9 cellular contexts compared by ENCODE assay signal in the genomic region with DNA sequence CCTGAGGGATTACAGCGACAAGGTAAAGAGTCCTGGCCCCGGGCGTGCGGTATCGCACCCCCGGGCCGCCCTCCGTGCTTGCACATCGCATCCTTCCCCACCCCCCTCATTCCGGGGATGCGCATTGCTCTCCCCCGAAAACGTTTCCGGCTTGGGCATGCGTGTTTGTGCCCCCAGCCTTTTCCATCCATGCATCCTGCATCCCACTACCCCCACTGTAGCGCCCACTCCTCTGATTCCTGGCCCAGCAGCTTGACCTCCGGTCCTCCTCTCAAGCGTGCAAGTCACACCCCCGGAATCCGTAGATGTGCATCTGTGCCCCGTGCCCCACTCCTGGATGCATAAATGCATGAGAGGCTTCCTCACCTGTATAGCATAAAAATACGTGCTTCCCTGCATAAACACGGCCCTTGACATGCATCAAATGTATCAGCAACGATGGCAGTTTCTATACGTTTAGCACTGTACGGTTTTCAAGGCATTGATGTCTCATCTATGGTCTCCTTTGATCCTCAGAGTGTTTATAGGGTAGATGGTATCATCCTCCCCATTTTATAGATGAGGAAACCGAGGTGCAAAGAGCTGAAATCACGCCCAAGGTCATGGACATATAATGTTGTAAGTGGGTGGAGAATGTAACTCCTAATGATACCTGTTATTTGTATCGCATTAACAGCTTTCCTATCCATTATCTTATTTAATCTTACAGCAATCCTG. TPM values are rescaled to one million over a fixed set of nuclear protein-coding genes. Genes with fewer than 3 reads are reported as not detected.
DNase-seq lines count a peak whose midpoint lies in the region; ATAC-seq, FAIRE-seq and TF ChIP-seq lines count a peak whose summit lies in the region.
"Had no signal": no experiment of that assay in that cellular context is flagged by ENCODE, and none has a peak within 500 bp of the region (broad histone marks: within the 10 kb centered on the region; RNA-seq: fewer than 3 reads in every experiment).

No MANE protein-coding gene starts in this region.

- intact Hi-C loops in K562 (cut with micrococcal nuclease) = loop anchor here (2.0 kb wide), 1 partner anchor 66 kb away; no protein-coding TSS in a partner anchor

- no peak for TF ChIP-seq POLR2A in K562 (conservative IDR thresholded peaks at IDR 0.05)

- peak overlapping the region; percentile 98 for H2AFZ ChIP-seq in K562 (ENCODE audit: low read depth, low read length)

- no peak for DNase-seq in AG09309 (ENCODE audit: low read depth)
- no peak for DNase-seq in LNCaP clone FGC (ENCODE audit: low read depth)
- no peak for DNase-seq in K562 (ENCODE audit: extremely low read depth in 1 of 4, low spot score in 3 of 4)
- no peak for DNase-seq in lung (ENCODE audit: low spot score)
- DNase-seq in type B pancreatic cell (ENCODE audit: extremely low spot score, unreplicated experiment) = no peak
- DNase-seq in NCI-H146 (lab: John Stamatoyannopoulos, UW) = no peak
- no peak for DNase-seq in HTR-8/SVneo (ENCODE audit: insufficient read length, low spot score)

- ATAC-seq in GM18909 (IDR thresholded peaks at IDR 0.05; ENCODE audit: poor library complexity, unreplicated experiment) (peak; percentile 1), K562 (no peak), lung (ENCODE audit: insufficient read depth, low FRiP score) (peak; percentile 24)

- H3K4me3 ChIP-seq in AG09309 (ENCODE audit: control insufficient read depth, low read depth, low read length) (peak overlapping the region; percentile 91), LNCaP clone FGC (ENCODE audit: low read depth, low read length) (peak overlapping the region; percentile 85), K562 (peak overlapping the region; percentile 66), lung (peak overlapping the region; percentile 84)

- WGBS in K562 (ENCODE audit: insufficient coverage, low coverage, missing lambda C conversion rate) = 1% methylated on average over 20 of the region's 29 CpGs
- WGBS in lung, 2 donors = 7% methylated on average over 27 to 29 of the region's 29 CpGs

- H3K9me1 ChIP-seq in K562 (ENCODE audit: control insufficient read depth, insufficient read depth, low read length) = no peaks in the 10 kb centered on the region

- TF ChIP-seq CTCF in AG09309 (IDR thresholded peaks at IDR 0.05; ENCODE audit: control insufficient read depth, insufficient read depth, low read depth, low read length, missing control alignments) = no peak
- no peak for TF ChIP-seq CTCF in LNCaP clone FGC (IDR thresholded peaks at IDR 0.05; ENCODE audit: control insufficient read depth, extremely low read depth, insufficient read depth)
- TF ChIP-seq CTCF in K562 (IDR thresholded peaks at IDR 0.05 in 2 of 3, conservative IDR thresholded peaks at IDR 0.05 in 1 of 3; ENCODE audit: insufficient read depth in 2 of 3, low read depth in 1 of 3, low read length in 3 of 3) = no peak
- TF ChIP-seq CTCF in lung (IDR thresholded peaks at IDR 0.05; ENCODE audit: control extremely low read depth, extremely low read depth) = no peak
- TF ChIP-seq CTCF in type B pancreatic cell (conservative IDR thresholded peaks at IDR 0.05) = no peak

- H3K9me3 Mint-ChIP-seq in type B pancreatic cell = no peaks in the 10 kb centered on the region

- FAIRE-seq in K562 (lab: Jason Lieb, UNC) (no peak), HTR-8/SVneo (lab: Jason Lieb, UNC) (no peak)
- FAIRE-seq: islet of Langerhans had no signal

- H3K4me3 Mint-ChIP-seq in type B pancreatic cell = peak overlapping the region; percentile 99

- in situ Hi-C loops in K562 (cut with MboI) = no loop called here

- H3K36me3 ChIP-seq in K562 (ENCODE audit: control insufficient read depth, insufficient read depth, low read length) (no peaks in the 10 kb centered on the region), lung (ENCODE audit: control insufficient read depth in 2 of 2, insufficient read depth in 2 of 2, low read length in 2 of 2) (no peaks in the 10 kb centered on the region)

- TF ChIP-seq EP300 in K562 (IDR thresholded peaks at IDR 0.05; ENCODE audit: low read length) = no peak

- no TSS peak for BruUV-seq in K562 (replicated peaks; lab: Mats Ljungman, UMichigan)

- H3K27ac ChIP-seq in K562 (ENCODE audit: extremely low read depth, low read depth, low read length) = peak overlapping the region; percentile 96
- H3K27ac ChIP-seq in lung (ENCODE audit: low read depth in 1 of 2, low read length in 1 of 2) = peak overlapping the region; percentile 92 to 97

- H3K9me3 ChIP-seq in K562 (replicated peaks; ENCODE audit: control insufficient read depth, insufficient read depth, low read depth, low read length) = peaks cover 7% of the 10 kb centered on the region
- no peaks in the 10 kb centered on the region for H3K9me3 ChIP-seq in lung (ENCODE audit: control insufficient read depth in 2 of 2, insufficient read depth in 1 of 2, low read length in 1 of 2)

- H3K79me2 ChIP-seq in K562 (ENCODE audit: control insufficient read depth, insufficient read depth, low read length) = peaks cover 32% of the 10 kb centered on the region

- peaks cover 21% of the 10 kb centered on the region for H3K4me1 Mint-ChIP-seq in type B pancreatic cell (ENCODE audit: unreplicated experiment)

- H3K4me1 ChIP-seq in K562 (replicated peaks in 1 of 2; ENCODE audit: control insufficient read depth in 2 of 2, insufficient read depth in 2 of 2, low read length in 2 of 2) (peaks cover 16 to 26% of the 10 kb centered on the region in 2 experiments; a peak in 4 of 5 replicates), lung (ENCODE audit: control insufficient read depth in 2 of 2, insufficient read depth in 2 of 2, low read length in 2 of 2) (peaks cover 3 to 14% of the 10 kb centered on the region in 2 donors)

- H3K27me3 ChIP-seq in K562 (ENCODE audit: control insufficient read depth in 2 of 2, insufficient read depth in 2 of 2, low read length in 2 of 2) = no peaks in the 10 kb centered on the region
- H3K27me3 ChIP-seq in lung (ENCODE audit: control insufficient read depth, insufficient read depth) = no peaks in the 10 kb centered on the region

- H3K36me3 Mint-ChIP-seq in type B pancreatic cell = peaks cover 6% of the 10 kb centered on the region

- no peak for TF ChIP-seq RAD21 in K562 (CRISPR knock-in tag; conservative IDR thresholded peaks at IDR 0.05 in 1 of 2, IDR thresholded peaks at IDR 0.05 in 1 of 2)

- peak overlapping the region; percentile 91 to 92 for H3K9ac ChIP-seq in K562 (ENCODE audit: insufficient read depth in 1 of 2, low read depth in 2 of 2, low read length in 2 of 2)

- POLR2A ChIA-PET in K562 (lab: Yijun Ruan, JAX) = interaction anchor here (0.7 to 2.0 kb wide), 7 partner anchors 8 to 100 kb away, joined by 3 to 6 read pairs (median 3); no protein-coding TSS in a partner anchor

- no peaks in the 10 kb centered on the region for H4K20me1 ChIP-seq in K562 (replicated peaks; ENCODE audit: control insufficient read depth, insufficient read depth, low read length)

- peak overlapping the region; percentile 94 for H3K4me2 ChIP-seq in K562 (ENCODE audit: insufficient read depth, low read length)

- peak overlapping the region; percentile 99 for H3K27ac Mint-ChIP-seq in type B pancreatic cell

- CTCF ChIA-PET in K562 (lab: Yijun Ruan, JAX; ENCODE audit: low intra/inter-chr PET ratio) = no interaction called here

- H3K27me3 Mint-ChIP-seq in type B pancreatic cell = peaks cover 6% of the 10 kb centered on the region

TF ChIP-seq in K562, 482 proteins besides CTCF, POLR2A, EP300 and RAD21 (continues in another document):
- TF ChIP-seq ETV1 (tag; conservative IDR thresholded peaks at IDR 0.05; ENCODE audit: low read depth) = 0 out of 2 replicates have a peak, but pooled peaks have one; percentile 6
- TF ChIP-seq ZC3H4 (CRISPR knock-in tag; IDR thresholded peaks at IDR 0.05; ENCODE audit: borderline replicate concordance) = 0 out of 2 replicates have a peak, but pooled peaks have one; percentile 32
- no peak for TF ChIP-seq XRCC3 (IDR thresholded peaks at IDR 0.05)
- peak; percentile 95 for TF ChIP-seq RBM25 (IDR thresholded peaks at IDR 0.05; ENCODE audit: low read depth, low read length, severe bottlenecking)
- no peak for TF ChIP-seq ZBTB9 (CRISPR knock-in tag; IDR thresholded peaks at IDR 0.05)
- TF ChIP-seq NR2C1 (IDR thresholded peaks at IDR 0.05) = no peak
- 0 out of 2 replicates have a peak, but pooled peaks have one; percentile 16 for TF ChIP-seq NR2C1 (tag; IDR thresholded peaks at IDR 0.05)
- TF ChIP-seq ERF (CRISPR knock-in tag; IDR thresholded peaks at IDR 0.05) = 0 out of 2 replicates have a peak, but pooled peaks have one; percentile 0

RNA-seq across cellular contexts. Expression of gene RIC8B, which starts 0.5 kb away (rescaled TPM):
- 9.0 and 16.7 TPM in 2 replicates for total RNA-seq in K562 (2011; cell fraction: chromatin; rRNA removed; ENCODE audit: low replicate concordance)
- total RNA-seq in K562 (2011; cell fraction: nucleolus; rRNA removed) = 3.0 and 3.9 TPM in 2 replicates
- 6.3 and 11.9 TPM in 2 replicates for total RNA-seq in K562 (2011; cell fraction: nucleoplasm; rRNA removed)
- total RNA-seq in K562 (2014; rRNA removed) = 2.2 and 2.9 TPM in 2 replicates
- 5.6 and 5.9 TPM in 2 replicates for total RNA-seq in K562 (2014; rRNA removed; fragmentation: Illumina TruSeq; extraction: Trizol)
- total RNA-seq in K562 (2015; rRNA removed; fragmentation: Illumina TruSeq; extraction: Trizol) = 6.4 and 7.2 TPM in 2 replicates
- 6.0 and 6.7 TPM in 2 replicates for total RNA-seq in K562 (2021)
- 6.1 and 8.1 TPM in 2 replicates for polyA plus RNA-seq in K562 (2011; rRNA removed)
- 2.1 and 3.3 TPM in 2 replicates for polyA plus RNA-seq in K562 (2011; cell fraction: cytosol; rRNA removed)
- 7.4 and 10.2 TPM in 2 replicates for polyA plus RNA-seq in K562 (2011; cell fraction: nucleus; rRNA removed)
- polyA plus RNA-seq in K562 (2012) = 5.0 and 5.8 TPM in 2 replicates
- polyA plus RNA-seq in K562 (2014; fragmentation: Illumina TruSeq; extraction: Trizol) = 4.8 and 4.9 TPM in 2 replicates
- polyA plus RNA-seq in K562 (2014; fragmentation: Nextera tagmentation; extraction: Ambion mirVana) = 1 to 10 TPM in 1 of 2 experiments, under 1 TPM in 1; 0.92 to 1.6 TPM
- 3.2 and 3.7 TPM in 2 replicates for polyA plus RNA-seq in K562 (2014; rRNA removed)
- polyA minus RNA-seq in K562 (2011; rRNA and poly(A)+ RNA removed) = 17.3 and 20.0 TPM in 2 replicates
- polyA minus RNA-seq in K562 (2011; cell fraction: cytosol; rRNA and poly(A)+ RNA removed) = 2.3 and 6.4 TPM in 2 replicates
- polyA minus RNA-seq in K562 (2011; cell fraction: nucleus; rRNA and poly(A)+ RNA removed) = 7.8 and 13.4 TPM in 2 replicates
- 10 to 100 TPM; 12.2 to 14.4 TPM for total RNA-seq in lung
- polyA plus RNA-seq in lung = 1 to 10 TPM; 3.3 to 4.2 TPM
- total RNA-seq in type B pancreatic cell (ENCODE audit: low replicate concordance) = 9.8 and 22.1 TPM in 2 replicates
